In the genomic region with DNA sequence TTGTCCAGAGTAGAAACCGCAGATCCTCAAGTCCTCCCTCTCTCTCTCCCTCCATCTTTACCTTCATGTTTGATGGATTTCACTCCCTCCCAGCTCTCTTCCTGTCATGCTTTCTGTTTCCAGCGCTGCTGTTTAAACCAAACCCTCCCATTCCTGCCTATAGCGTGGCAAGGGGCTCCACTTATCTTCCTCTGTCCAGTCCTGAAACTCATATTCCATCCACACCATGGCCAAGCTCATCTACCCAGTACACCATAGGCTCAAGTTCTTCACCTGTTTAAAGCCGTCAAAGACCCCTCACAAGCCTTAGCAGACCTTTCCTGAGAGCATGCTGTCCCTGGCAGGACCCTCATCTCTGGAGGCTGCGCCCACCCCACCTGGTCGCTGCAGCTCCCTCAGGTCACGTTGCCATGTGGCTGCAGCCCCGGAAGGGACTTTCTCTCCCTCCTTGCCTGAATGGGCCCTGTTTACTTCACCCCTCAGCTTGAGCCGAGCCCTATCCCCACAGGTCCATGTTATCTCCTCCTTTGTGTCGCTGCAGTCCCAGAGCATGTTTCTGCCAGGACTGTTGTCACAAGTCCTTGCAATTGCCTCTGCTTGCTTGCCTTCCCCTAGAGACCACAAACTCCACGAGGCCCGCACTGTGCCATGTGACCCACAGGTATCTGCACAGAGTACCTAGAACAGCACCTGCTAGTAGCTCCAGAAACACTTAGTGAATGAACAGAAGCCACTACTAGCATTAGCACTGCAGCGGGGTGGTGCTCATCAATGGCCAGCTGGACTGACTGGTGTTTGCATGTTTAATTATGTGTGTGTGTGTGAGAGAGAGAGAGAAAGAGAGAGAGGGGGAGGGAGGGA, we compare ENCODE assay signal across 20 cellular contexts.
DNase-seq lines count a peak whose midpoint lies in the region; TF ChIP-seq lines count a peak whose summit lies in the region.
"Had no signal": no experiment of that assay in that cellular context is flagged by ENCODE, and none has a peak within 500 bp of the region (broad histone marks: within the 10 kb centered on the region; RNA-seq: fewer than 3 reads in every experiment).

No MANE protein-coding gene starts in this region.

- no peak overlapping the region for H3K4me3 ChIP-seq in Karpas-422 (ENCODE audit: low read length)
- H3K4me3 ChIP-seq: MG63 had no signal

- no peak for TF ChIP-seq CTCF in brain (conservative IDR thresholded peaks at IDR 0.05)

- H3K4me2 ChIP-seq in Karpas-422 (ENCODE audit: low read depth, low read length, poor library complexity, severe bottlenecking) = peak overlapping the region; percentile 36

- no peaks in the 10 kb centered on the region for H3K9me3 ChIP-seq in Karpas-422 (ENCODE audit: low read length)
- H3K9me3 ChIP-seq: MG63 had no signal

- H3K9ac ChIP-seq in Karpas-422 (ENCODE audit: low read length) = no peak overlapping the region

- H3K9me3 Mint-ChIP-seq in brain = peaks cover 0 to 2% (median 0%) of the 10 kb centered on the region in 5 experiments

- H3K27me3 Mint-ChIP-seq in brain = peaks cover 3% of the 10 kb centered on the region

- peak overlapping the region; percentile 3; the same call in 1 of the 2 replicates for H2AFZ ChIP-seq in Karpas-422 (ENCODE audit: low read length)

- H4K20me1 ChIP-seq in Karpas-422 (ENCODE audit: insufficient read depth, low read depth, low read length) = no peaks in the 10 kb centered on the region

- H3K79me2 ChIP-seq in Karpas-422 (ENCODE audit: low read length) = no peaks in the 10 kb centered on the region

- no peak overlapping the region for H3K4me3 Mint-ChIP-seq in brain

- no peaks in the 10 kb centered on the region for H3K9me2 ChIP-seq in Karpas-422 (replicated peaks; ENCODE audit: insufficient read depth, low read length)

- peaks cover 21% of the 10 kb centered on the region for H3K4me1 ChIP-seq in Karpas-422 (ENCODE audit: low read length)

- no peaks in the 10 kb centered on the region for H3K27me3 ChIP-seq in Karpas-422 (ENCODE audit: low read length)

- no peaks in the 10 kb centered on the region for H3K36me3 Mint-ChIP-seq in brain

- peak overlapping the region in 4 of 5 experiments; percentile 49 to 71 (median 61) for H3K27ac Mint-ChIP-seq in brain

- peaks cover 32% of the 10 kb centered on the region for H3K4me1 Mint-ChIP-seq in brain

- DNase-seq in COLO668 (lab: John Stamatoyannopoulos, UW; ENCODE audit: unreplicated experiment) (peak; percentile 71), Karpas-422 (peak; percentile 48), left kidney (ENCODE audit: low read depth, low spot score) (peak; percentile 33), NCI-H2081 treated with DMSO at 0.1 percent for 48 hours (lab: John Stamatoyannopoulos, UW) (no peak), NCI-H1436 (lab: John Stamatoyannopoulos, UW) (no peak), SK-N-DZ (ENCODE audit: low spot score) (no peak)
- DNase-seq: C1 segment of cervical spinal cord, DMS79 treated with DMSO at 0.1 percent for 48 hours, HCEC 1CT, Kasumi-1, MG63, NCI-H1048, NCI-H1694 treated with DMSO at 0.1 percent for 48 hours, NCI-H2107, NCI-H2227 treated with DMSO at 0.1 percent for 48 hours, NCI-H69, PC-3, RPMI8226 had no signal

- no peak overlapping the region for H3K27ac ChIP-seq in Karpas-422 (ENCODE audit: low read length)
- H3K27ac ChIP-seq: HL-60 had no signal

- H3K36me3 ChIP-seq in Karpas-422 (ENCODE audit: insufficient read depth, low read length) = no peaks in the 10 kb centered on the region
- H3K36me3 ChIP-seq: MG63 had no signal

Comparison
In these comparisons a context has a peak if more than half of its experiments do, and no peak if none do; other contexts are left out.
1. DNase-seq: peak in COLO668 (single experiment), Karpas-422 (single experiment) and left kidney (single experiment); none in NCI-H2081 treated with DMSO at 0.1 percent for 48 hours (single experiment), NCI-H1436 (single experiment) and SK-N-DZ (single experiment).